In the genomic region with DNA sequence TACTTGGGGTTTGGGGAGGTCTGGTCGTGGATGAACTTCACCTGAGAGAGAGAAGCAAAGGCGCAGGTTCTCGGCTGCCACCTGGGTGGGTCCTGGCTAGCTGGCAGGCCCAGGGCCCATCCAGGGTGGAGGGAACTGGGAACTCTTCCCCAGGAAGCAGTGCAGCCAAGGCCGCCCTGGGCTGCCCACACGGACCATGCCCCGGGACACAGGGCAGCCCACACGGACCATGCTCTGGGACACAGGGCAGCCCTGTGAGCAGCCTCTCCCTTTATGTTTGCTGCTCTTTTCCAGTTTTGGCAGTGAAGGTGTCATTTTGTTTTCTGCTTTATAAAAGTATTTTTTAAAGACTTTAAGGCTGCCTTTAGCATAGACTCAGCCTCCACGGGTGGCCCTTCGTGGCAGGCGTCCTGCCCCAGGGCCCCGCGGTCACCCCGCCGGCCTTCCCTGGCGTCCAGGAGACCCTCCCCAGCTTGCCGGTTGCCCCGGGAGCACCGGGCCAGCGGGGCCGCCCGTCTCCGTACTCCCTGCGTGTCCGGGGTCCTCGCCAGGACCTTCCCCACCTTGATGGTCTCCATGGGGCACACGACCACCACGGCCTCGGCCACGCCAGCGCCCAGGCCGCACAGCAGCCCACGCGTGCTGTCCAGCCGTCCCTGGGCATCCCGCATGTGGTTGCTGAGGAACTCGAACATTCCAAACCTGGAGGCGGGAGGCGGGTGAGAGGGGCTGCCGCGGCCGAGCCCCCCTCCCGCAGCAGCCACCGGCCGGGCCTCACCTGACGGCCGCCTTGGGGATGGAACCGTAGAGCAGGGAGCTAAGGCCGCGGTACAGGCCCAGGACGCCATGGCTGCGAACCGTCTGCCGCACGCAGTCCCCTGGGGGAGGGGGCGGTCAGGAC, we compare ENCODE assay signal across 9 cellular contexts. TPM values are rescaled to one million over a fixed set of nuclear protein-coding genes. Genes with fewer than 3 reads are reported as not detected.
A peak's percentile ranks its signal among the peaks of the same experiment; 100 is the strongest.
DNase-seq lines count a peak whose midpoint lies in the region; ATAC-seq lines count a peak whose summit lies in the region.
"Had no signal": no experiment of that assay in that cellular context is flagged by ENCODE, and none has a peak within 500 bp of the region (broad histone marks: within the 10 kb centered on the region; RNA-seq: fewer than 3 reads in every experiment).

No MANE protein-coding gene starts in this region.

- H3K9ac ChIP-seq in iPS-20b (ENCODE audit: low read depth, low read length) (peak overlapping the region; percentile 76; the same call in 1 of the 2 replicates), stomach smooth muscle (ENCODE audit: low read length in 2 of 2) (peak overlapping the region; percentile 64)

- no peaks in the 10 kb centered on the region for H3K9me3 ChIP-seq in iPS-20b (ENCODE audit: insufficient read depth, low read depth, low read length)
- no peaks in the 10 kb centered on the region for H3K9me3 ChIP-seq in stomach smooth muscle (ENCODE audit: control insufficient read depth in 2 of 2, low read length in 2 of 2)

- peak overlapping the region; percentile 61 for H3K4me3 Mint-ChIP-seq in activated CD8-positive, alpha-beta T cell treated with anti-CD3 and anti-CD28 coated beads, Interleukin-2, amount 10 ng/mL, durations not matched to agents 7 days and 5 days

- peaks cover 28% of the 10 kb centered on the region for H3K4me1 ChIP-seq in iPS-20b (ENCODE audit: insufficient read depth, low read length)
- H3K4me1 ChIP-seq in stomach smooth muscle (ENCODE audit: control insufficient read depth, insufficient read depth, low read length), result peaks cover 40% of the 10 kb centered on the region

- peak overlapping the region; percentile 72 for H3K4me3 ChIP-seq in iPS-20b (ENCODE audit: low read length)
- peak overlapping the region; percentile 58 to 78 for H3K4me3 ChIP-seq in stomach smooth muscle (ENCODE audit: low read length in 2 of 2)

- CTCF ChIA-PET in activated CD8-positive, alpha-beta T cell treated with anti-CD3 and anti-CD28 coated beads, Interleukin-2, amount 10 ng/mL, durations not matched to agents 7 days and 5 days (lab: Charles Lee), result interaction anchor here (3.2 kb wide), 1 partner anchor 33 kb away, joined by 14 read pairs; a partner anchor contains a TSS

- POLR2A ChIA-PET in activated CD8-positive, alpha-beta T cell treated with anti-CD3 and anti-CD28 coated beads, Interleukin-2, amount 10 ng/mL, durations not matched to agents 7 days and 5 days (lab: Charles Lee), result no interaction called here

- no peaks in the 10 kb centered on the region for H3K36me3 Mint-ChIP-seq in activated CD8-positive, alpha-beta T cell treated with anti-CD3 and anti-CD28 coated beads, Interleukin-2, amount 10 ng/mL, durations not matched to agents 7 days and 5 days (ENCODE audit: low read depth)

- no peak overlapping the region for H3K27ac ChIP-seq in iPS-20b (ENCODE audit: low read length)
- peak overlapping the region; percentile 66 for H3K27ac ChIP-seq in stomach smooth muscle (ENCODE audit: low read length)

- no peaks in the 10 kb centered on the region for H3K27me3 ChIP-seq in iPS-20b (ENCODE audit: insufficient read depth, low read length)
- H3K27me3 ChIP-seq in stomach smooth muscle (ENCODE audit: control insufficient read depth in 1 of 2, insufficient read depth in 2 of 2, low read length in 2 of 2), result no peaks in the 10 kb centered on the region

- ATAC-seq in activated CD8-positive, alpha-beta T cell treated with anti-CD3 and anti-CD28 coated beads, Interleukin-2, amount 10 ng/mL, durations not matched to agents 7 days and 5 days, result no peak
- no peak for ATAC-seq in GM21515 (IDR thresholded peaks at IDR 0.05; ENCODE audit: unreplicated experiment)

- H3K4me1 Mint-ChIP-seq in activated CD8-positive, alpha-beta T cell treated with anti-CD3 and anti-CD28 coated beads, Interleukin-2, amount 10 ng/mL, durations not matched to agents 7 days and 5 days (ENCODE audit: low read depth), result peaks cover 51% of the 10 kb centered on the region

- H3K27me3 Mint-ChIP-seq in activated CD8-positive, alpha-beta T cell treated with anti-CD3 and anti-CD28 coated beads, Interleukin-2, amount 10 ng/mL, durations not matched to agents 7 days and 5 days (ENCODE audit: low read depth), result no peaks in the 10 kb centered on the region

- H3K9me3 Mint-ChIP-seq in activated CD8-positive, alpha-beta T cell treated with anti-CD3 and anti-CD28 coated beads, Interleukin-2, amount 10 ng/mL, durations not matched to agents 7 days and 5 days (ENCODE audit: insufficient read depth), result no peaks in the 10 kb centered on the region

- H3K36me3 ChIP-seq in iPS-20b (ENCODE audit: insufficient read depth, low read depth, low read length) (peaks cover 14% of the 10 kb centered on the region; the same call in 1 of the 2 replicates), stomach smooth muscle (ENCODE audit: control insufficient read depth in 2 of 2, insufficient read depth in 2 of 2, low read length in 2 of 2) (no peaks in the 10 kb centered on the region)

- DNase-seq in NCI-H748 (lab: John Stamatoyannopoulos, UW; ENCODE audit: unreplicated experiment) (peak; percentile 49), NCI-H748 treated with DMSO at 0.1 percent for 48 hours (lab: John Stamatoyannopoulos, UW) (no peak), NOMO-1 treated with dmso at 0.1 percent for 144 hours (lab: John Stamatoyannopoulos, UW; ENCODE audit: unreplicated experiment) (no peak), H4 (ENCODE audit: low spot score) (no peak)
- DNase-seq in activated CD8-positive, alpha-beta T cell treated with anti-CD3 and anti-CD28 coated beads, Interleukin-2, amount 10 ng/mL, durations not matched to agents 7 days and 5 days, result no peak

- no peak overlapping the region for H3K27ac Mint-ChIP-seq in activated CD8-positive, alpha-beta T cell treated with anti-CD3 and anti-CD28 coated beads, Interleukin-2, amount 10 ng/mL, durations not matched to agents 7 days and 5 days

RNA-seq across cellular contexts. Expression of a gene that starts 1.1 kb away (rescaled TPM):
- total RNA-seq in activated CD8-positive, alpha-beta T cell treated with anti-CD3 and anti-CD28 coated beads, Interleukin-2, amount 10 ng/mL, durations not matched to agents 7 days and 5 days, result 10 to 100 TPM; 69.1 to 73.0 TPM
- 75.0 and 77.8 TPM in 2 replicates for total RNA-seq in H4 (2014; rRNA removed; shearing (Covaris generic))

RNA-seq across cellular contexts. Expression of a gene that starts 27.3 kb away (rescaled TPM):
- not detected for total RNA-seq in activated CD8-positive, alpha-beta T cell treated with anti-CD3 and anti-CD28 coated beads, Interleukin-2, amount 10 ng/mL, durations not matched to agents 7 days and 5 days
- not detected in 2 replicates for total RNA-seq in H4 (2014; rRNA removed; shearing (Covaris generic))

RNA-seq across cellular contexts. Expression of a gene that starts 33.0 kb away (rescaled TPM):
- total RNA-seq in activated CD8-positive, alpha-beta T cell treated with anti-CD3 and anti-CD28 coated beads, Interleukin-2, amount 10 ng/mL, durations not matched to agents 7 days and 5 days, result 10 to 100 TPM; 18.8 to 19.6 TPM
- total RNA-seq in H4 (2014; rRNA removed; shearing (Covaris generic)), result 6.2 and 8.9 TPM in 2 replicates

RNA-seq across cellular contexts. Expression of a gene that starts 46.3 kb away (rescaled TPM):
- not detected for total RNA-seq in activated CD8-positive, alpha-beta T cell treated with anti-CD3 and anti-CD28 coated beads, Interleukin-2, amount 10 ng/mL, durations not matched to agents 7 days and 5 days
- not detected in 2 replicates for total RNA-seq in H4 (2014; rRNA removed; shearing (Covaris generic))
- total RNA-seq: pulmonary artery endothelial cell had no signal

RNA-seq across cellular contexts. Expression of a gene that starts 55.2 kb away (rescaled TPM):
- 10 to 100 TPM; 30.5 to 34.2 TPM for total RNA-seq in activated CD8-positive, alpha-beta T cell treated with anti-CD3 and anti-CD28 coated beads, Interleukin-2, amount 10 ng/mL, durations not matched to agents 7 days and 5 days
- 19.1 TPM in 2 replicates for total RNA-seq in H4 (2014; rRNA removed; shearing (Covaris generic))
